ENCODE assay signal across 8 cellular contexts in the genomic region with DNA sequence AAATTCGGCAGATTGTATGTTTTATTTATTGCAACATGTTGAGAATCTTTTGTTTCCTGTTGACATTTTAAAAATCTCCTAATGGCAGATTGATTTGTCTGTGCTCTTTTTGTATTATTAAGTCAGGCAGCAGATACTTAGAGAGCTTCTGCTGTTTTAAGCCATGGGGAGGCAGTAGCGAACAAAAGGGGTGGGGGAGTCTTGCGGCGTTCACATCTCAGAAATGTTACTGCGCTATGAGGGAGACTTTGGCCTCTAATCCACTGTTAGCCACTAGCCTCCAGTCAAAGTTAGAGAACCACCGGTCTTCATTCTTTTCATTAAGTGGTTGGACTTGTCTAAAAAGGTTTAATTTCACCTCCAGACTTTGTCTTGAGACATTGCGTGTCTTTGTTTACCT.
DNase-seq lines count a peak whose midpoint lies in the region; ATAC-seq and TF ChIP-seq lines count a peak whose summit lies in the region.
"Had no signal": no experiment of that assay in that cellular context is flagged by ENCODE, and none has a peak within 500 bp of the region (broad histone marks: within the 10 kb centered on the region; RNA-seq: fewer than 3 reads in every experiment).

No MANE protein-coding gene starts in this region.

- H3K27me3 Mint-ChIP-seq in endothelial cell (ENCODE audit: unreplicated experiment): peaks cover 2% of the 10 kb centered on the region
- H3K27me3 Mint-ChIP-seq in progenitor cell of endocrine pancreas: no peaks in the 10 kb centered on the region

- H3K4me3 Mint-ChIP-seq in endothelial cell (ENCODE audit: unreplicated experiment): no peak overlapping the region
- H3K4me3 Mint-ChIP-seq in progenitor cell of endocrine pancreas (ENCODE audit: low read depth): no peak overlapping the region

- H3K27me3 ChIP-seq in NT2/D1 (ENCODE audit: insufficient read depth, insufficient read length): no peaks in the 10 kb centered on the region

- H3K36me3 ChIP-seq in NT2/D1 (ENCODE audit: insufficient read depth, insufficient read length, low read length): peaks cover 7% of the 10 kb centered on the region

- ATAC-seq in GM21367 (IDR thresholded peaks at IDR 0.05; ENCODE audit: unreplicated experiment): no peak

- DNase-seq in NT2/D1 (ENCODE audit: low read depth, low spot score) (peak; percentile 39), endothelial cell (ENCODE audit: low spot score) (peak; percentile 54), progenitor cell of endocrine pancreas (ENCODE audit: low spot score, unreplicated experiment) (no peak), GM10266 (ENCODE audit: extremely low spot score) (no peak), NCI-H226 (no peak)
- DNase-seq: cerebellar nuclear complex had no signal

- no peak overlapping the region for H3K4me3 ChIP-seq in NT2/D1 (ENCODE audit: insufficient read length, low read depth)

- TF ChIP-seq CTCF in GM12872 (IDR thresholded peaks at IDR 0.05; ENCODE audit: insufficient read depth, low read depth, low read length): peak; percentile 21; the same call in 1 of the 3 replicates
- no peak for TF ChIP-seq CTCF in endothelial cell (IDR thresholded peaks at IDR 0.05; ENCODE audit: unreplicated experiment)
- peak; percentile 47 for TF ChIP-seq CTCF in progenitor cell of endocrine pancreas (IDR thresholded peaks at IDR 0.05; ENCODE audit: unreplicated experiment)
- no peak for TF ChIP-seq CTCF in GM10266 (IDR thresholded peaks at IDR 0.05; ENCODE audit: control insufficient read depth, insufficient read depth, low read depth, missing control alignments)

- H3K9me3 Mint-ChIP-seq in endothelial cell (ENCODE audit: unreplicated experiment) (no peaks in the 10 kb centered on the region), progenitor cell of endocrine pancreas (ENCODE audit: low read depth) (no peaks in the 10 kb centered on the region)

- H3K4me1 ChIP-seq in NT2/D1 (ENCODE audit: insufficient read depth, insufficient read length): no peaks in the 10 kb centered on the region

- H3K9ac ChIP-seq in NT2/D1 (ENCODE audit: insufficient read length, low read depth): no peak overlapping the region

- H3K4me1 Mint-ChIP-seq in endothelial cell (ENCODE audit: unreplicated experiment) (peaks cover 49% of the 10 kb centered on the region), progenitor cell of endocrine pancreas (ENCODE audit: low read depth) (peaks cover 45% of the 10 kb centered on the region)

- no peaks in the 10 kb centered on the region for H3K9me3 ChIP-seq in NT2/D1 (ENCODE audit: insufficient read depth, low read length)

- H3K27ac Mint-ChIP-seq in endothelial cell (ENCODE audit: unreplicated experiment) (no peak overlapping the region), progenitor cell of endocrine pancreas (peak overlapping the region; percentile 47)

- no peaks in the 10 kb centered on the region for H3K36me3 Mint-ChIP-seq in endothelial cell (ENCODE audit: low read depth, unreplicated experiment)
- H3K36me3 Mint-ChIP-seq in progenitor cell of endocrine pancreas (ENCODE audit: insufficient read depth): no peaks in the 10 kb centered on the region

Comparison
In these comparisons a context has a peak if more than half of its experiments do, and no peak if none do; other contexts are left out.
1. CTCF ChIP-seq: peak in GM12872 (single experiment) and progenitor cell of endocrine pancreas (single experiment); none in endothelial cell (single experiment) and GM10266 (single experiment).
2. DNase-seq: peak in NT2/D1 (single experiment) and endothelial cell (single experiment); none in progenitor cell of endocrine pancreas (single experiment), GM10266 (single experiment) and NCI-H226 (single experiment).